Comparison of ENCODE assay signal across 2 cellular contexts in the genomic region with DNA sequence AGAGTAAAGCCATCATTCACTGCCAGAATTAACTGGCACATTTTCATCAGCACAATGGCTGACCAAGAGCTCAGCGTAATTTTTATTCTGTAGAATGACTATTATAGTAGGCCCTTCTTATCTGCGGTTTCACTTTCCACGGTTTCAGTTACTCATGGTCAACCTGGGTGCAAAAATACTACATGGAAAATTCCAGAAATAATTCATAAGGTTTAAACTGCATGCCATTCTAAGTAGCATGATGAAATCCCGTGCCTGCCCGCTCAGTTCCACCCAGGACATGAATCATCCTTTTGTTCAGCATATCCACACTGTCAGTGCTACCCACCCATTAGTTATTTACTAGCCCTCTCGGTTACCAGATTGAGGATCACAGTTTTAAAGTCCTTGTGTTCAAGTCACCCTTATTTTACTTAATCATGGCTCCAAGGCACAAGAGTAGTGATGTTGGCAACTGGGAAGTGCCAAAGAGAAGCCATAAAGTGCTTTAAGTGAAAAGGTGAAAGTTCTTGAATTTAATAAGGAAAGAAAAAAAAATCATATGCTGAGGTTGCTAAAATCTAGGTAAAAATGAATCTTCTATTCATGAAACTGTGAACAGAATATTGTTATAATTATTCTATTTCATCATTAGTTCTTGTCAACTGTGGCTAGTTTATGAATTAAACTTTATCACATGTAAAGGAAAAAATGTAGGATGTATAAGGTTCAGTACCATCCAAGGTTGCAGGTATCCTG.
TF ChIP-seq lines count a peak whose summit lies in the region.

No MANE protein-coding gene starts in this region.

TF ChIP-seq in GM23338, 12 proteins besides CTCF, POLR2A, EP300 and RAD21 (continued from another document):
- no peak for TF ChIP-seq REST (IDR thresholded peaks at IDR 0.05; ENCODE audit: unreplicated experiment)
- TF ChIP-seq CREB1 (CRISPR knock-in tag; IDR thresholded peaks at IDR 0.05; ENCODE audit: low read depth), result no peak
- TF ChIP-seq ETS1 (IDR thresholded peaks at IDR 0.05), result no peak
- TF ChIP-seq, protein P1, sequence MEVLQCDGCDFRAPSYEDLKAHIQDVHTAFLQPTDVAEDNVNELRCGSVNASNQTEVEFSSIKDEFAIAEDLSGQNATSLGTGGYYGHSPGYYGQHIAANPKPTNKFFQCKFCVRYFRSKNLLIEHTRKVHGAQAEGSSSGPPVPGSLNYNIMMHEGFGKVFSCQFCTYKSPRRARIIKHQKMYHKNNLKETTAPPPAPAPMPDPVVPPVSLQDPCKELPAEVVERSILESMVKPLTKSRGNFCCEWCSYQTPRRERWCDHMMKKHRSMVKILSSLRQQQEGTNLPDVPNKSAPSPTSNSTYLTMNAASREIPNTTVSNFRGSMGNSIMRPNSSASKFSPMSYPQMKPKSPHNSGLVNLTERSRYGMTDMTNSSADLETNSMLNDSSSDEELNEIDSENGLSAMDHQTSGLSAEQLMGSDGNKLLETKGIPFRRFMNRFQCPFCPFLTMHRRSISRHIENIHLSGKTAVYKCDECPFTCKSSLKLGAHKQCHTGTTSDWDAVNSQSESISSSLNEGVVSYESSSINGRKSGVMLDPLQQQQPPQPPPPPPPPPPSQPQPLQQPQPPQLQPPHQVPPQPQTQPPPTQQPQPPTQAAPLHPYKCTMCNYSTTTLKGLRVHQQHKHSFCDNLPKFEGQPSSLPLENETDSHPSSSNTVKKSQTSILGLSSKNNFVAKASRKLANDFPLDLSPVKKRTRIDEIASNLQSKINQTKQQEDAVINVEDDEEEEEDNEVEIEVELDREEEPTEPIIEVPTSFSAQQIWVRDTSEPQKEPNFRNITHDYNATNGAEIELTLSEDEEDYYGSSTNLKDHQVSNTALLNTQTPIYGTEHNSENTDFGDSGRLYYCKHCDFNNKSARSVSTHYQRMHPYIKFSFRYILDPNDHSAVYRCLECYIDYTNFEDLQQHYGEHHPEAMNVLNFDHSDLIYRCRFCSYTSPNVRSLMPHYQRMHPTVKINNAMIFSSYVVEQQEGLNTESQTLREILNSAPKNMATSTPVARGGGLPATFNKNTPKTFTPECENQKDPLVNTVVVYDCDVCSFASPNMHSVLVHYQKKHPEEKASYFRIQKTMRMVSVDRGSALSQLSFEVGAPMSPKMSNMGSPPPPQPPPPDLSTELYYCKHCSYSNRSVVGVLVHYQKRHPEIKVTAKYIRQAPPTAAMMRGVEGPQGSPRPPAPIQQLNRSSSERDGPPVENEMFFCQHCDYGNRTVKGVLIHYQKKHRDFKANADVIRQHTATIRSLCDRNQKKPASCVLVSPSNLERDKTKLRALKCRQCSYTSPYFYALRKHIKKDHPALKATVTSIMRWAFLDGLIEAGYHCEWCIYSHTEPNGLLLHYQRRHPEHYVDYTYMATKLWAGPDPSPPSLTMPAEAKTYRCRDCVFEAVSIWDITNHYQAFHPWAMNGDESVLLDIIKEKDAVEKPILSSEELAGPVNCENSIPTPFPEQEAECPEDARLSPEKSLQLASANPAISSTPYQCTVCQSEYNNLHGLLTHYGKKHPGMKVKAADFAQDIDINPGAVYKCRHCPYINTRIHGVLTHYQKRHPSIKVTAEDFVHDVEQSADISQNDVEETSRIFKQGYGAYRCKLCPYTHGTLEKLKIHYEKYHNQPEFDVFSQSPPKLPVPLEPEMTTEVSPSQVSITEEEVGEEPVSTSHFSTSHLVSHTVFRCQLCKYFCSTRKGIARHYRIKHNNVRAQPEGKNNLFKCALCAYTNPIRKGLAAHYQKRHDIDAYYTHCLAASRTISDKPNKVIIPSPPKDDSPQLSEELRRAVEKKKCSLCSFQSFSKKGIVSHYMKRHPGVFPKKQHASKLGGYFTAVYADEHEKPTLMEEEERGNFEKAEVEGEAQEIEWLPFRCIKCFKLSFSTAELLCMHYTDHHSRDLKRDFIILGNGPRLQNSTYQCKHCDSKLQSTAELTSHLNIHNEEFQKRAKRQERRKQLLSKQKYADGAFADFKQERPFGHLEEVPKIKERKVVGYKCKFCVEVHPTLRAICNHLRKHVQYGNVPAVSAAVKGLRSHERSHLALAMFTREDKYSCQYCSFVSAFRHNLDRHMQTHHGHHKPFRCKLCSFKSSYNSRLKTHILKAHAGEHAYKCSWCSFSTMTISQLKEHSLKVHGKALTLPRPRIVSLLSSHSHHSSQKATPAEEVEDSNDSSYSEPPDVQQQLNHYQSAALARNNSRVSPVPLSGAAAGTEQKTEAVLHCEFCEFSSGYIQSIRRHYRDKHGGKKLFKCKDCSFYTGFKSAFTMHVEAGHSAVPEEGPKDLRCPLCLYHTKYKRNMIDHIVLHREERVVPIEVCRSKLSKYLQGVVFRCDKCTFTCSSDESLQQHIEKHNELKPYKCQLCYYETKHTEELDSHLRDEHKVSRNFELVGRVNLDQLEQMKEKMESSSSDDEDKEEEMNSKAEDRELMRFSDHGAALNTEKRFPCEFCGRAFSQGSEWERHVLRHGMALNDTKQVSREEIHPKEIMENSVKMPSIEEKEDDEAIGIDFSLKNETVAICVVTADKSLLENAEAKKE (CRISPR knock-in tag; IDR thresholded peaks at IDR 0.05), result no peak
- TF ChIP-seq ZNF331 (CRISPR knock-in tag; IDR thresholded peaks at IDR 0.05; ENCODE audit: low read depth), result no peak

TF ChIP-seq in WTC11, 78 proteins besides CTCF, POLR2A, EP300 and RAD21 (continued from another document):
- TF ChIP-seq, protein P2, sequence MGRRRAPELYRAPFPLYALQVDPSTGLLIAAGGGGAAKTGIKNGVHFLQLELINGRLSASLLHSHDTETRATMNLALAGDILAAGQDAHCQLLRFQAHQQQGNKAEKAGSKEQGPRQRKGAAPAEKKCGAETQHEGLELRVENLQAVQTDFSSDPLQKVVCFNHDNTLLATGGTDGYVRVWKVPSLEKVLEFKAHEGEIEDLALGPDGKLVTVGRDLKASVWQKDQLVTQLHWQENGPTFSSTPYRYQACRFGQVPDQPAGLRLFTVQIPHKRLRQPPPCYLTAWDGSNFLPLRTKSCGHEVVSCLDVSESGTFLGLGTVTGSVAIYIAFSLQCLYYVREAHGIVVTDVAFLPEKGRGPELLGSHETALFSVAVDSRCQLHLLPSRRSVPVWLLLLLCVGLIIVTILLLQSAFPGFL (CRISPR knock-in tag; IDR thresholded peaks at IDR 0.05; ENCODE audit: borderline replicate concordance), result no peak
- TF ChIP-seq ZNF232 (CRISPR knock-in tag; IDR thresholded peaks at IDR 0.05) (no peak), E2F5 (CRISPR knock-in tag; IDR thresholded peaks at IDR 0.05) (no peak), SMAD3 (CRISPR knock-in tag; IDR thresholded peaks at IDR 0.05; ENCODE audit: borderline replicate concordance) (no peak), ATF1 (CRISPR knock-in tag; IDR thresholded peaks at IDR 0.05) (no peak)
TF ChIP-seq in WTC11: peak in this region for 0.
